In the genomic region with DNA sequence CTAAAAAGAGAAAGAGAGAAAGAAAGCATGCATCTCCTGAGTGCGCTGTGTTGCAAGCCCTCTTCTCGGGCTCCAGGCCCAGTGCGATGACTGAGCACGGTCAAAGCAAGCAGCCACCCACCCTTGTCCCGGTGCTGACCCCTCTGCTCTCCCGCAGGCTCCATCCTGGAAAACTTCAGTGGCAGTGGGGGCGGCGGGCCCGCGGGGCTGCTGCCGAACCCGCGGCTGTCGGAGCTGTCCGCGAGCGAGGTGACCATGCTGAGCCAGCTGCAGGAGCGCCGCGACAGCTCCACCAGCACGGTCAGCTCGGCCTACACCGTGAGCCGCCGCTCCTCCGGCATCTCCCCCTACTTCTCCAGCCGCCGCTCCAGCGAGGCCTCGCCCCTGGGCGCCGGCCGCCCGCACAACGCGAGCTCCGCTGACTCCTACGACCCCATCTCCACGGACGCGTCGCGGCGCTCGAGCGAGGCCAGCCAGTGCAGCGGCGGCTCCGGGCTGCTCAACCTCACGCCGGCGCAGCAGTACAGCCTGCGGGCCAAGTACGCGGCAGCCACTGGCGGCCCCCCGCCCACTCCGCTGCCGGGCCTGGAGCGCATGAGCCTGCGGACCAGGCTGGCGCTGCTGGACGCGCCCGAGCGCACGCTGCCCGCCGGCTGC, we compare ENCODE assay signal across 24 cellular contexts.
"Had no signal": no experiment of that assay in that cellular context is flagged by ENCODE, and none has a peak within 500 bp of the region (broad histone marks: within the 10 kb centered on the region; RNA-seq: fewer than 3 reads in every experiment).

No MANE protein-coding gene starts in this region.

- ATAC-seq: activated CD4-positive, CD25-positive, alpha-beta regulatory T cell treated with anti-CD3 and anti-CD28 coated beads, Interleukin-2, amount 50 U/mL, for 24 hours; activated CD8-positive, alpha-beta T cell treated with anti-CD3 and anti-CD28 coated beads for 36 hours; activated T-cell treated with anti-CD3 and anti-CD28 coated beads, Interleukin-2, amount 50 U/mL, for 72 hours; body of pancreas; left ventricle myocardium superior; natural killer cell treated with Interleukin-12 subunit alpha and Interleukin-12 subunit beta and Interleukin-15 and Interleukin-18, amount 100 ng/mL, for 72 hours; T-cell; upper lobe of right lung had no signal

- H3K9me3 ChIP-seq: body of pancreas, neutrophil, sigmoid colon, upper lobe of right lung had no signal

- H3K4me1 Mint-ChIP-seq: activated CD4-positive, alpha-beta T cell treated with anti-CD3 and anti-CD28 coated beads, Interleukin-2, amount 10 ng/mL, durations not matched to agents 7 days and 5 days; activated naive CD4-positive, alpha-beta T cell treated with anti-CD3 and anti-CD28 coated beads, Interleukin-2, amount 50 U/mL, for 24 hours; T-cell had no signal

- H3K27me3 ChIP-seq: body of pancreas, cardiac muscle cell, hepatocyte, neutrophil, sigmoid colon, upper lobe of right lung had no signal

- H3K36me3 ChIP-seq: neutrophil, upper lobe of right lung had no signal

- H3K4me1 ChIP-seq: body of pancreas, sigmoid colon, upper lobe of right lung had no signal

- H3K4me3 Mint-ChIP-seq: activated CD4-positive, alpha-beta T cell treated with anti-CD3 and anti-CD28 coated beads, Interleukin-2, amount 10 ng/mL, durations not matched to agents 7 days and 5 days; activated CD8-positive, alpha-beta T cell treated with anti-CD3 and anti-CD28 coated beads for 36 hours; activated naive CD4-positive, alpha-beta T cell treated with anti-CD3 and anti-CD28 coated beads, Interleukin-2, amount 50 U/mL, for 24 hours; activated T-cell treated with anti-CD3 and anti-CD28 coated beads, Interleukin-2, amount 50 U/mL, for 72 hours; natural killer cell treated with Interleukin-12 subunit alpha and Interleukin-12 subunit beta and Interleukin-15 and Interleukin-18, amount 100 ng/mL, for 72 hours; T-cell; T-helper 2 cell treated with Interferon-gamma antibody and Interleukin-4, amounts not matched to agents 5 μg/mL and 100 μg/mL, for 36 hours had no signal

- H3K9me3 Mint-ChIP-seq: activated CD4-positive, alpha-beta T cell treated with anti-CD3 and anti-CD28 coated beads, Interleukin-2, amount 10 ng/mL, durations not matched to agents 7 days and 5 days; activated CD8-positive, alpha-beta T cell treated with anti-CD3 and anti-CD28 coated beads for 36 hours; activated naive CD4-positive, alpha-beta T cell treated with anti-CD3 and anti-CD28 coated beads, Interleukin-2, amount 50 U/mL, for 24 hours; activated T-cell treated with anti-CD3 and anti-CD28 coated beads, Interleukin-2, amount 50 U/mL, for 72 hours; natural killer cell treated with Interleukin-12 subunit alpha and Interleukin-12 subunit beta and Interleukin-15 and Interleukin-18, amount 100 ng/mL, for 72 hours; T-cell; T-helper 2 cell treated with Interferon-gamma antibody and Interleukin-4, amounts not matched to agents 5 μg/mL and 100 μg/mL, for 36 hours had no signal

- H3K27ac Mint-ChIP-seq: activated CD4-positive, alpha-beta T cell treated with anti-CD3 and anti-CD28 coated beads, Interleukin-2, amount 10 ng/mL, durations not matched to agents 7 days and 5 days; activated CD8-positive, alpha-beta T cell treated with anti-CD3 and anti-CD28 coated beads for 36 hours; activated naive CD4-positive, alpha-beta T cell treated with anti-CD3 and anti-CD28 coated beads, Interleukin-2, amount 50 U/mL, for 24 hours; activated T-cell treated with anti-CD3 and anti-CD28 coated beads, Interleukin-2, amount 50 U/mL, for 72 hours; natural killer cell treated with Interleukin-12 subunit alpha and Interleukin-12 subunit beta and Interleukin-15 and Interleukin-18, amount 100 ng/mL, for 72 hours; T-cell; T-helper 2 cell treated with Interferon-gamma antibody and Interleukin-4, amounts not matched to agents 5 μg/mL and 100 μg/mL, for 36 hours had no signal

- H3K27me3 Mint-ChIP-seq: activated CD4-positive, alpha-beta T cell treated with anti-CD3 and anti-CD28 coated beads, Interleukin-2, amount 10 ng/mL, durations not matched to agents 7 days and 5 days; activated CD8-positive, alpha-beta T cell treated with anti-CD3 and anti-CD28 coated beads for 36 hours; activated naive CD4-positive, alpha-beta T cell treated with anti-CD3 and anti-CD28 coated beads, Interleukin-2, amount 50 U/mL, for 24 hours; natural killer cell treated with Interleukin-12 subunit alpha and Interleukin-12 subunit beta and Interleukin-15 and Interleukin-18, amount 100 ng/mL, for 72 hours; T-cell had no signal

- DNase-seq: activated CD4-positive, alpha-beta T cell treated with anti-CD3 and anti-CD28 coated beads, Interleukin-2, amount 10 ng/mL, durations not matched to agents 7 days and 5 days; activated CD8-positive, alpha-beta T cell treated with anti-CD3 and anti-CD28 coated beads for 36 hours; activated T-cell treated with anti-CD3 and anti-CD28 coated beads, Interleukin-2, amount 50 U/mL, for 72 hours; anterior cingulate cortex; body of pancreas; dermis blood vessel endothelial cell; effector CD8-positive, alpha-beta T cell; foreskin melanocyte; left ventricle myocardium superior; stimulated activated CD4-positive, alpha-beta T cell treated with anti-CD3 and anti-CD28 coated beads, Interleukin-2, amount 100 ng/mL, for 48 hours; stimulated activated CD8-positive, alpha-beta memory T cell treated with anti-CD3 and anti-CD28 coated beads, Interleukin-4, amount 100 ng/mL, for 48 hours; stimulated activated naive CD4-positive, alpha-beta T cell; upper lobe of right lung had no signal

- H3K36me3 Mint-ChIP-seq: activated naive CD4-positive, alpha-beta T cell treated with anti-CD3 and anti-CD28 coated beads, Interleukin-2, amount 50 U/mL, for 24 hours; natural killer cell treated with Interleukin-12 subunit alpha and Interleukin-12 subunit beta and Interleukin-15 and Interleukin-18, amount 100 ng/mL, for 72 hours; T-cell had no signal

- H3K27ac ChIP-seq: body of pancreas, cardiac muscle cell, hepatocyte, neutrophil, sigmoid colon, upper lobe of right lung, VCaP had no signal

- H3K4me3 ChIP-seq: body of pancreas, cardiac muscle cell, hepatocyte, sigmoid colon, smooth muscle cell, upper lobe of right lung had no signal
